8 cellular contexts compared by ENCODE assay signal in the genomic region with DNA sequence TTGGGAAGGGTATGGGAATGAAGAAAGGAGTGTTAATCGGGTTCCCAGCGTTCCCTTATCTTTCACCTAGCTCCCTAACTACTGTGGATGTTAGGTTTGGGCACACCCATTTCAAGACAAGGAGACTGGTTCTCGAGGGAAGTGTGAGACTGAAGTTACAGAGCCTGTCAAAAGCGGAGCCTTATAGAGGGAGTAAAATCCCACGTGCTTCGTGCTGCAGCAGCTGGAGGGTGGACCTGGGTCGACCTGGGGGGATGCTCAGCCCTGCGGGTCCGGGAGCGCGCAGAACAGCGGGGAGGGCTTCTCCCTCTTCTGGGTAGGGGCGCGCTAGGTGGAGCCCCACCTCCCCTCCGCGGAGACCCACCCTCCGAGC. TPM values are rescaled to one million over a fixed set of nuclear protein-coding genes. Genes with fewer than 3 reads are reported as not detected.
DNase-seq lines count a peak whose midpoint lies in the region; ATAC-seq and TF ChIP-seq lines count a peak whose summit lies in the region.

No MANE protein-coding gene starts in this region.

- in situ Hi-C loops in GM13976 (cut with MboI; ENCODE audit: low sequenced_read_pairs, unreplicated experiment), result no loop called here

- peak; percentile 11 for DNase-seq in A172 (ENCODE audit: low spot score)
- DNase-seq in RWPE2 (ENCODE audit: low spot score), result no peak
- peak; percentile 27 for DNase-seq in epithelial cell of esophagus (ENCODE audit: low read depth)
- DNase-seq in GM13976 (ENCODE audit: low spot score), result no peak
- DNase-seq in islet precursor cell, result no peak

- H3K27me3 ChIP-seq in RWPE2 (ENCODE audit: insufficient read depth, poor library complexity, severe bottlenecking), result peaks cover 29% of the 10 kb centered on the region
- peaks cover 62% of the 10 kb centered on the region for H3K27me3 ChIP-seq in neutrophil

- no peaks in the 10 kb centered on the region for H3K9me3 ChIP-seq in RWPE2 (ENCODE audit: severe bottlenecking)
- no peaks in the 10 kb centered on the region for H3K9me3 ChIP-seq in neutrophil

- ATAC-seq in GM18858 (IDR thresholded peaks at IDR 0.05; ENCODE audit: unreplicated experiment) (peak; percentile 20), HG03135 (IDR thresholded peaks at IDR 0.05; ENCODE audit: unreplicated experiment) (peak; percentile 33), RWPE2 (ENCODE audit: low read depth) (peak; percentile 28)

- TF ChIP-seq CTCF in RWPE2 (IDR thresholded peaks at IDR 0.05; ENCODE audit: poor library complexity, severe bottlenecking) (no peak), epithelial cell of esophagus (IDR thresholded peaks at IDR 0.05; ENCODE audit: insufficient read depth, low read depth, low read length, missing control alignments) (no peak), neutrophil (IDR thresholded peaks at IDR 0.05) (no peak), GM13976 (IDR thresholded peaks at IDR 0.05; ENCODE audit: borderline replicate concordance, control extremely low read depth, extremely low read depth, insufficient read depth, missing control alignments) (no peak)

- H3K4me3 ChIP-seq in RWPE2 (ENCODE audit: severe bottlenecking) (peak overlapping the region; percentile 71), epithelial cell of esophagus (ENCODE audit: low read length) (peak overlapping the region; percentile 90), neutrophil (ENCODE audit: low read depth in 1 of 2, low read length in 1 of 2) (peak overlapping the region; percentile 20 to 70)

- H3K4me1 ChIP-seq in RWPE2 (ENCODE audit: insufficient read depth, poor library complexity, severe bottlenecking) (peaks cover 19% of the 10 kb centered on the region), neutrophil (ENCODE audit: control insufficient read depth in 1 of 2, insufficient read depth in 1 of 2, low read depth in 1 of 2, low read length in 1 of 2) (peaks cover 12 to 17% of the 10 kb centered on the region in 2 experiments)

- no peak overlapping the region for H3K27ac ChIP-seq in RWPE2 (ENCODE audit: poor library complexity, severe bottlenecking)
- H3K27ac ChIP-seq in neutrophil, result no peak overlapping the region

- H3K36me3 ChIP-seq in RWPE2 (ENCODE audit: low read depth), result peaks cover 27% of the 10 kb centered on the region
- peaks cover 18% of the 10 kb centered on the region for H3K36me3 ChIP-seq in neutrophil

RNA-seq across cellular contexts. Expression of a gene that starts 0.3 kb away (rescaled TPM):
- total RNA-seq in A172 (2014; rRNA removed; shearing (Covaris generic)), result 108 and 115 TPM in 2 replicates

RNA-seq across cellular contexts. Expression of a gene that starts 28.1 kb away (rescaled TPM):
- total RNA-seq in A172 (2014; rRNA removed; shearing (Covaris generic)), result not detected in 2 replicates

Comparison
In these comparisons a context has a peak if more than half of its experiments do, and no peak if none do; other contexts are left out.
1. DNase-seq: peak in A172 (single experiment) and epithelial cell of esophagus (single experiment); none in RWPE2 (single experiment), GM13976 (single experiment) and islet precursor cell (single experiment).
2. Peak in every context shown above with its lines, with median percentiles within 50 percentile points of each other: ATAC-seq and H3K4me3 ChIP-seq.